In the genomic region with DNA sequence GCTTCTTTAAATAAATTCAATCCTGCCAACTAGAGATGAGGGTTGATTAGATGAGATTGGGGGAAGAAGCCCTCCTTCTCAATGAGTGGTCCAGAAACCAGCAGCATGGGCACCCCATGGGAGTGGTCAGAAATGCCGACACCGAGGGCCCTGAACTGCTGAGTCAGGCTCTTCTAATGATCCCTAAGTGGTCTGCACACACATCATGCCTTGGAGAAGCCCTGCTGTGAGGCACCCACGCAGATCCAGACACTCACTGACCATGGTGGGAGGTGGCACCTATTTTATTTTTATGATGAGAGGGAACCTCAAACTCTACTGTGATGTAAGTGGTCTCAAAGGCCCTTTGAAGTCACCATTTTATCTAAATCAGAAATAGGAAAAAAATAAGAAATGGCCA, we compare ENCODE assay signal across 17 cellular contexts.
DNase-seq lines count a peak whose midpoint lies in the region; ATAC-seq and TF ChIP-seq lines count a peak whose summit lies in the region.
"Had no signal": no experiment of that assay in that cellular context is flagged by ENCODE, and none has a peak within 500 bp of the region (broad histone marks: within the 10 kb centered on the region; RNA-seq: fewer than 3 reads in every experiment).

No MANE protein-coding gene starts in this region.

- no peak for TF ChIP-seq CTCF in GM23338 (conservative IDR thresholded peaks at IDR 0.05; ENCODE audit: low read depth in 2 of 2)
- no peak for TF ChIP-seq CTCF in right lobe of liver (IDR thresholded peaks at IDR 0.05)
- no peak for TF ChIP-seq CTCF in stomach (IDR thresholded peaks at IDR 0.05)

- no peak overlapping the region for H3K4ac ChIP-seq in mesendoderm (ENCODE audit: low read depth, low read length)

- no peak overlapping the region for H2AK5ac ChIP-seq in mesendoderm (ENCODE audit: low read length)

- H3K27ac ChIP-seq in GM23338 (ENCODE audit: low read depth) (no peak overlapping the region), right lobe of liver (peak overlapping the region; percentile 75 to 91 (median 91)), stomach (peak overlapping the region; percentile 19 to 83 (median 77)), mesendoderm (ENCODE audit: low read depth, low read length) (no peak overlapping the region)
- H3K27ac ChIP-seq: epithelial cell of prostate, GM23248 had no signal

- H3K4me1 ChIP-seq in GM23338 (ENCODE audit: insufficient read depth): peaks cover 9% of the 10 kb centered on the region
- H3K4me1 ChIP-seq in right lobe of liver: peaks cover 0 to 20% (median 7%) of the 10 kb centered on the region in 4 donors
- H3K4me1 ChIP-seq in stomach: peaks cover 8 to 29% (median 19%) of the 10 kb centered on the region in 4 donors
- H3K4me1 ChIP-seq in mesendoderm (ENCODE audit: control insufficient read depth, low read depth, low read length): no peaks in the 10 kb centered on the region

- TF ChIP-seq POLR2A in right lobe of liver (IDR thresholded peaks at IDR 0.05) (no peak), stomach (IDR thresholded peaks at IDR 0.05) (no peak)

- no peak for TF ChIP-seq EP300 in stomach (IDR thresholded peaks at IDR 0.05)

- ATAC-seq in GM23338 (no peak), right lobe of liver (peak in 2 of 4 donors; percentile 9 to 16)
- ATAC-seq: activated naive CD4-positive, alpha-beta T cell treated with anti-CD3 and anti-CD28 coated beads, Interleukin-2, amount 50 U/mL, for 72 hours had no signal

- WGBS in right lobe of liver (ENCODE audit: insufficient coverage, low coverage, low lambda C conversion rate, missing lambda C conversion rate): 8% methylated on average over 3 of the region's 3 CpGs
- WGBS in stomach, 5 donors: 53 to 72% (median 64%) methylated on average over 3 of the region's 3 CpGs
- WGBS in mesendoderm (ENCODE audit: extremely low coverage, insufficient coverage, low lambda C conversion rate): no CpG with 5 or more reads among the region's 3 CpGs

- intact Hi-C loops in right lobe of liver (cut with DNase I) (no loop called here), stomach (cut with DNase I; ENCODE audit: low total_unique reads) (no loop called here)

- H3K9ac ChIP-seq in mesendoderm (ENCODE audit: low read length): no peak overlapping the region
- H3K9ac ChIP-seq: GM23248 had no signal

- no peaks in the 10 kb centered on the region for H3F3A ChIP-seq in GM23338 (replicated peaks; ENCODE audit: low read depth)

- H3K9me2 ChIP-seq in GM23338 (ENCODE audit: insufficient read depth): no peaks in the 10 kb centered on the region

- H3K56ac ChIP-seq in mesendoderm (ENCODE audit: low read length): no peak overlapping the region

- H3K27me3 Mint-ChIP-seq in GM23338 (ENCODE audit: insufficient read depth, low read depth, poor library complexity): peaks cover 3% of the 10 kb centered on the region

- H3K18ac ChIP-seq in mesendoderm (ENCODE audit: low read length): no peak overlapping the region

- H3K36me3 Mint-ChIP-seq in GM23338 (ENCODE audit: low read depth): peaks cover 14% of the 10 kb centered on the region

- no peak overlapping the region for H3K27ac Mint-ChIP-seq in GM23338
- H3K27ac Mint-ChIP-seq: activated naive CD4-positive, alpha-beta T cell treated with anti-CD3 and anti-CD28 coated beads, Interleukin-2, amount 50 U/mL, for 72 hours had no signal

- H4K5ac ChIP-seq in mesendoderm (ENCODE audit: low read length): no peak overlapping the region

- no peaks in the 10 kb centered on the region for H3K36me3 ChIP-seq in GM23338 (ENCODE audit: insufficient read depth)
- H3K36me3 ChIP-seq in right lobe of liver: no peaks in the 10 kb centered on the region
- H3K36me3 ChIP-seq in stomach: no peaks in the 10 kb centered on the region
- H3K36me3 ChIP-seq in mesendoderm (ENCODE audit: control insufficient read depth, insufficient read depth, low read length): no peaks in the 10 kb centered on the region
- H3K36me3 ChIP-seq: Peyer's patch, transverse colon had no signal

- H2BK15ac ChIP-seq in mesendoderm (replicated peaks; ENCODE audit: low read depth): no peak overlapping the region

- peaks cover 21% of the 10 kb centered on the region for H3K4me1 Mint-ChIP-seq in GM23338
- H3K4me1 Mint-ChIP-seq: central memory CD8-positive, alpha-beta T cell had no signal

- H3K9me3 ChIP-seq in right lobe of liver (no peaks in the 10 kb centered on the region), stomach (peaks cover 0 to 3% (median 0%) of the 10 kb centered on the region in 4 donors)
- H3K9me3 ChIP-seq: Peyer's patch, transverse colon had no signal

- H3K4me3 ChIP-seq in GM23338 (no peak overlapping the region), right lobe of liver (peak overlapping the region in 1 of 3 donors; percentile 1), stomach (no peak overlapping the region), mesendoderm (ENCODE audit: low read length) (no peak overlapping the region)
- H3K4me3 ChIP-seq: GM23248, transverse colon had no signal

- no peak overlapping the region for H3K4me3 Mint-ChIP-seq in GM23338
- H3K4me3 Mint-ChIP-seq: central memory CD8-positive, alpha-beta T cell had no signal

- peak overlapping the region; percentile 81; the same call in 1 of the 2 replicates for H2AFZ ChIP-seq in GM23338
- H2AFZ ChIP-seq: GM23248 had no signal

- H3K79me2 ChIP-seq in GM23338 (replicated peaks; ENCODE audit: insufficient read depth): no peaks in the 10 kb centered on the region
- H3K79me2 ChIP-seq in mesendoderm (ENCODE audit: control insufficient read depth, insufficient read depth, low read length): no peaks in the 10 kb centered on the region

- no peak overlapping the region for H2BK5ac ChIP-seq in mesendoderm (ENCODE audit: low read length)

- H3K27me3 ChIP-seq in GM23338 (ENCODE audit: insufficient read depth) (no peaks in the 10 kb centered on the region), right lobe of liver (no peaks in the 10 kb centered on the region), stomach (no peaks in the 10 kb centered on the region), mesendoderm (ENCODE audit: insufficient read depth, low read length, poor library complexity) (no peaks in the 10 kb centered on the region)
- H3K27me3 ChIP-seq: Peyer's patch, transverse colon had no signal

- DNase-seq in GM23338 (ENCODE audit: low spot score) (no peak), amniotic epithelial cell (ENCODE audit: low read depth) (peak; percentile 27), right lobe of liver (no peak), stomach (no peak), mesendoderm (no peak), NCI-H1092 (lab: John Stamatoyannopoulos, UW) (no peak), NCI-H2081 (lab: John Stamatoyannopoulos, UW) (no peak)
- DNase-seq: activated CD4-positive, CD25-positive, alpha-beta regulatory T cell treated with anti-CD3 and anti-CD28 coated beads, Interleukin-2, amount 50 U/mL, for 72 hours; activated T-cell treated with anti-CD3 and anti-CD28 coated beads for 4 hours; GM23248; NCI-H1417 treated with DMSO at 0.1 percent for 48 hours; NCI-H446 treated with DMSO at 0.1 percent for 48 hours; Peyer's patch; transverse colon had no signal

- H4K20me1 ChIP-seq in GM23338 (replicated peaks; ENCODE audit: insufficient read depth): no peaks in the 10 kb centered on the region

- H4K8ac ChIP-seq in mesendoderm (ENCODE audit: low read depth, low read length): no peak overlapping the region

- no peak overlapping the region for H2BK120ac ChIP-seq in mesendoderm (ENCODE audit: low read depth, low read length)

- no peak overlapping the region for H3K4me2 ChIP-seq in GM23338
- H3K4me2 ChIP-seq in mesendoderm (ENCODE audit: low read length): no peak overlapping the region

- H3K79me1 ChIP-seq in mesendoderm (ENCODE audit: low read length): no peaks in the 10 kb centered on the region

- peaks cover 11% of the 10 kb centered on the region for H3K9me3 Mint-ChIP-seq in GM23338
- H3K9me3 Mint-ChIP-seq: central memory CD8-positive, alpha-beta T cell had no signal

- no peak overlapping the region for H3K23ac ChIP-seq in mesendoderm (ENCODE audit: low read length)

TF ChIP-seq in GM23338, 12 proteins besides CTCF, POLR2A, EP300 and RAD21 (continues in another document):
- TF ChIP-seq ZNF114 (CRISPR knock-in tag; IDR thresholded peaks at IDR 0.05) (no peak), EZH2 (IDR thresholded peaks at IDR 0.05; ENCODE audit: low read depth, unreplicated experiment) (no peak), JUNB (IDR thresholded peaks at IDR 0.05; ENCODE audit: unreplicated experiment) (no peak), NANOG (IDR thresholded peaks at IDR 0.05; ENCODE audit: borderline replicate concordance) (no peak)

Comparison
In these comparisons a context has a peak if more than half of its experiments do, and no peak if none do; other contexts are left out.
1. H3K27ac ChIP-seq: peak in right lobe of liver (3 of 3) and stomach (5 of 5); none in GM23338 (single experiment) and mesendoderm (single experiment).